ENCODE assay signal across 8 cellular contexts in the genomic region with DNA sequence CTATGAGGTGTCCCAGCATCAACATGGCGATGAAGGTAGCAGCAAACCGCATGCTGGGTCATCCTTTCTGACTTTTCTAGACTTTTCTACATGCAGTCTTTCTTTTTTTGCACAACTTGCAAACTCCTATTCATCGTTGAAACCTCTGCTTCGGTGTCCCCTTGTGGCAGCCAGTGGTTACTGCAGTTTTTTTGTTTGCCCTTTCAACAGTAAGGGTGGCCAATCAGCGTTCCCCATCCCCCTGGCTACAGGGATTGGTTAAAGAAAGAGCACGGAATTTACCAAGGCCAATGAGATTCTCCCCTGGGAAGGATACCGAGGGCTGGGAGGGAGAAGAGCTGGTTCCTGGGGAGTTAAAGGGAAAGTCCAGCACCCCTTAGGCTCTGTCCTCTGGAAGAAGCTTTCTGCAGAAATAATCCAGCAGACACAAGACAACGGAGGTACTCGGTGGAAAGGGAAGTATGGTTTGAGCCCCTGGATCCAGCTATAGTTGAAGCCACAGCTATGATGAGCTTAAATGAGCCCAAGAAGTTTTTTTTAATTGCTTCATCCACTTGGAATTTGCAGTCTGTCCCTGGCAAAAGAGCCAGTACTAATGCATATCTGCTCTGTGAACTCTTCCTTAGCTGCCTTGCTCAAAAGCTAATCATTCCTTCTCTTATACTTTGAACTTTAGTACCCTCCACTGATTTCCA.
DNase-seq lines count a peak whose midpoint lies in the region; ATAC-seq lines count a peak whose summit lies in the region.

No MANE protein-coding gene starts in this region.

- H3K9ac ChIP-seq in HUES6 (ENCODE audit: low read length), result peak overlapping the region; percentile 78
- H3K9ac ChIP-seq in NT2/D1 (ENCODE audit: insufficient read length, low read depth), result peak overlapping the region; percentile 71

- H3K27ac ChIP-seq in HUES6 (ENCODE audit: low read depth, low read length), result 0 out of 2 replicates have a peak overlapping the region, but pooled peaks have one; percentile 32

- H3K4me1 ChIP-seq in HUES6 (ENCODE audit: control insufficient read depth, insufficient read depth, low read length), result peaks cover 18% of the 10 kb centered on the region
- peaks cover 8% of the 10 kb centered on the region for H3K4me1 ChIP-seq in NT2/D1 (ENCODE audit: insufficient read depth, insufficient read length)

- H3K4me3 ChIP-seq in HUES6 (ENCODE audit: low read depth, low read length) (peak overlapping the region; percentile 63), NT2/D1 (ENCODE audit: insufficient read length, low read depth) (peak overlapping the region; percentile 29)

- H3K27me3 ChIP-seq in HUES6 (ENCODE audit: control insufficient read depth, insufficient read depth, low read length), result no peaks in the 10 kb centered on the region
- no peaks in the 10 kb centered on the region for H3K27me3 ChIP-seq in NT2/D1 (ENCODE audit: insufficient read depth, insufficient read length)

- peak; percentile 74 for ATAC-seq in GM21367 (IDR thresholded peaks at IDR 0.05; ENCODE audit: unreplicated experiment)

- H3K9me3 ChIP-seq in HUES6 (ENCODE audit: control insufficient read depth, insufficient read depth, low read depth, low read length) (no peaks in the 10 kb centered on the region), NT2/D1 (ENCODE audit: insufficient read depth, low read length) (no peaks in the 10 kb centered on the region)

- H3K36me3 ChIP-seq in HUES6 (ENCODE audit: control insufficient read depth, insufficient read depth, low read length), result no peaks in the 10 kb centered on the region
- no peaks in the 10 kb centered on the region for H3K36me3 ChIP-seq in NT2/D1 (ENCODE audit: insufficient read depth, insufficient read length, low read length)

- peak; percentile 91 for DNase-seq in COR-L47 (lab: John Stamatoyannopoulos, UW)
- DNase-seq in NT2/D1 (ENCODE audit: low read depth, low spot score), result peak; percentile 95
- peak; percentile 83 for DNase-seq in activated CD8-positive, alpha-beta memory T cell treated with anti-CD3 and anti-CD28 coated beads, Interleukin-2, amount 50 U/mL, for 4 hours
- DNase-seq in epidermal melanocyte (ENCODE audit: insufficient read length, low spot score), result peak; percentile 100
- peak; percentile 88 for DNase-seq in middle frontal gyrus (ENCODE audit: extremely low spot score, low spot score)
- DNase-seq in stimulated activated CD8-positive, alpha-beta memory T cell treated with anti-CD3 and anti-CD28 coated beads, Interleukin-4, amount 100 ng/mL, for 1 hour (ENCODE audit: low read depth in 2 of 2, low spot score in 1 of 2), result peak; percentile 66 to 76

Comparison
In these comparisons a context has a peak if more than half of its experiments do, and no peak if none do; other contexts are left out.
1. Peak in every context shown above with its lines: DNase-seq, ATAC-seq, H3K4me3 ChIP-seq and H3K27ac ChIP-seq.